1 cellular context compared by ENCODE assay signal in genomic region chr5:143641957-143642356, GRCh38.
TF ChIP-seq lines count a peak whose summit lies in the region.

No MANE protein-coding gene starts in this region.

TF ChIP-seq in WTC11, 78 proteins besides CTCF, POLR2A, EP300 and RAD21 (continued from another document):
- TF ChIP-seq AR (CRISPR knock-in tag; IDR thresholded peaks at IDR 0.05) = no peak
